In genomic region chr6:15662246-15663056, GRCh38 we compare ENCODE assay signal across 1 cellular context.
A peak's percentile ranks its signal among the peaks of the same experiment; 100 is the strongest.
TF ChIP-seq lines count a peak whose summit lies in the region.

Gene DTNBP1 (minus strand): TSS chr6:15663028. CDS start chr6:15662869, 159 bp downstream.

TF ChIP-seq in K562, 482 proteins besides CTCF, POLR2A, EP300 and RAD21 (continued from another document and continues in another):
- TF ChIP-seq ZBTB2 (IDR thresholded peaks at IDR 0.05), result no peak
- no peak for TF ChIP-seq POU5F1 (IDR thresholded peaks at IDR 0.05; ENCODE audit: borderline replicate concordance, low read depth, low read length, partially characterized antibody)
- TF ChIP-seq ATF2 (CRISPR knock-in tag; IDR thresholded peaks at IDR 0.05), result no peak
- peak; percentile 7; the same call in 1 of the 2 replicates for TF ChIP-seq CBX5 (IDR thresholded peaks at IDR 0.05; ENCODE audit: borderline replicate concordance, low read depth)
- no peak for TF ChIP-seq JUNB (CRISPR knock-in tag; conservative IDR thresholded peaks at IDR 0.05)
- no peak for TF ChIP-seq NUFIP1 (IDR thresholded peaks at IDR 0.05; ENCODE audit: partially characterized antibody)
- no peak for TF ChIP-seq PRPF4 (IDR thresholded peaks at IDR 0.05; ENCODE audit: insufficient read depth, low read depth, low read length, poor library complexity, severe bottlenecking)
- no peak for TF ChIP-seq OTX1 (CRISPR knock-in tag; IDR thresholded peaks at IDR 0.05)
- TF ChIP-seq GABPA (tag; conservative IDR thresholded peaks at IDR 0.05; ENCODE audit: low read depth), result peak; percentile 76
- no peak for TF ChIP-seq MYC (IDR thresholded peaks at IDR 0.05; ENCODE audit: low read depth, low read length)
- no peak; the same call in 1 of the 2 replicates for TF ChIP-seq MYC (CRISPR knock-in tag; IDR thresholded peaks at IDR 0.05; ENCODE audit: borderline replicate concordance, low read depth)
- TF ChIP-seq CGGBP1 (CRISPR knock-in tag; IDR thresholded peaks at IDR 0.05), result no peak
- no peak for TF ChIP-seq HMG20A (CRISPR knock-in tag; conservative IDR thresholded peaks at IDR 0.05)
- 0 out of 2 replicates have a peak, but pooled peaks have one; percentile 68 for TF ChIP-seq ZNF76 (CRISPR knock-in tag; IDR thresholded peaks at IDR 0.05; ENCODE audit: borderline replicate concordance)
- peak; percentile 75; the same call in 1 of the 2 replicates for TF ChIP-seq MTA3 (IDR thresholded peaks at IDR 0.05; ENCODE audit: borderline replicate concordance)
- no peak for TF ChIP-seq ZNF695 (CRISPR knock-in tag; IDR thresholded peaks at IDR 0.05)
- TF ChIP-seq CEBPB (tag; IDR thresholded peaks at IDR 0.05), result no peak
- no peak for TF ChIP-seq PTRF (tag; IDR thresholded peaks at IDR 0.05)
- TF ChIP-seq TFAP4 (CRISPR knock-in tag; IDR thresholded peaks at IDR 0.05; ENCODE audit: borderline replicate concordance), result peak; percentile 97
- peak; percentile 60; the same call in 1 of the 2 replicates for TF ChIP-seq ATF6 (CRISPR knock-in tag; IDR thresholded peaks at IDR 0.05)
- TF ChIP-seq SIX5 (IDR thresholded peaks at IDR 0.05; ENCODE audit: borderline replicate concordance in 1 of 2, insufficient read depth in 1 of 2, low read depth in 1 of 2, low read length in 2 of 2), result no peak
- no peak for TF ChIP-seq ZNF717 (CRISPR knock-in tag; IDR thresholded peaks at IDR 0.05)
- no peak for TF ChIP-seq CTCFL (IDR thresholded peaks at IDR 0.05; ENCODE audit: borderline replicate concordance, insufficient read depth, low read depth, low read length, poor library complexity, severe bottlenecking)
- TF ChIP-seq HLTF (IDR thresholded peaks at IDR 0.05), result 0 out of 2 replicates have a peak, but pooled peaks have one; percentile 27
- 0 out of 2 replicates have a peak, but pooled peaks have one; percentile 17 for TF ChIP-seq ARID1B (IDR thresholded peaks at IDR 0.05)
- TF ChIP-seq GABPB1 (CRISPR knock-in tag; IDR thresholded peaks at IDR 0.05), result peak; percentile 72; the same call in 1 of the 2 replicates
- no peak for TF ChIP-seq TAF9B (IDR thresholded peaks at IDR 0.05; ENCODE audit: partially characterized antibody)
- no peak for TF ChIP-seq HCFC1 (IDR thresholded peaks at IDR 0.05; ENCODE audit: low read depth, low read length)
- TF ChIP-seq RBM15 (IDR thresholded peaks at IDR 0.05; ENCODE audit: insufficient read depth, low read length), result no peak
- TF ChIP-seq KAT2B (IDR thresholded peaks at IDR 0.05; ENCODE audit: low read depth, low read length), result no peak
- peak; percentile 23 for TF ChIP-seq GATAD2A (IDR thresholded peaks at IDR 0.05)
- TF ChIP-seq TSC22D4 (tag; IDR thresholded peaks at IDR 0.05), result no peak
- no peak for TF ChIP-seq ZNF444 (CRISPR knock-in tag; IDR thresholded peaks at IDR 0.05)
- TF ChIP-seq RREB1 (CRISPR knock-in tag; IDR thresholded peaks at IDR 0.05), result 0 out of 2 replicates have a peak, but pooled peaks have one; percentile 13
- TF ChIP-seq ZC3H8 (IDR thresholded peaks at IDR 0.05), result no peak
- peak in 1 of 2 experiments; percentile 78; a peak in 2 of 4 replicates for TF ChIP-seq HDAC1 (IDR thresholded peaks at IDR 0.05)
- no peak for TF ChIP-seq ESRRA (IDR thresholded peaks at IDR 0.05; ENCODE audit: borderline replicate concordance, low read depth)
- peak; percentile 93 for TF ChIP-seq RB1 (IDR thresholded peaks at IDR 0.05; ENCODE audit: low read depth)
- TF ChIP-seq NCOA4 (IDR thresholded peaks at IDR 0.05; ENCODE audit: partially characterized antibody), result no peak
- no peak for TF ChIP-seq ILK (tag; IDR thresholded peaks at IDR 0.05; ENCODE audit: borderline replicate concordance, low read depth)
- 0 out of 2 replicates have a peak, but pooled peaks have one; percentile 23 for TF ChIP-seq ZNF282 (CRISPR knock-in tag; IDR thresholded peaks at IDR 0.05)
- TF ChIP-seq YY1 (IDR thresholded peaks at IDR 0.05; ENCODE audit: borderline replicate concordance in 1 of 3, control insufficient read depth in 1 of 3, extremely low read depth in 1 of 3, insufficient read depth in 3 of 3, insufficient read length in 1 of 3, insufficient replicate concordance in 2 of 3, low read depth in 1 of 3, low read length in 2 of 3), result peak in 1 of 3 experiments; percentile 56
- peak; percentile 23; the same call in 1 of the 2 replicates for TF ChIP-seq SAFB (IDR thresholded peaks at IDR 0.05; ENCODE audit: borderline replicate concordance, low read depth, low read length)
- TF ChIP-seq FOXK1 (CRISPR knock-in tag; IDR thresholded peaks at IDR 0.05; ENCODE audit: borderline replicate concordance), result peak; percentile 51; the same call in 1 of the 2 replicates
- TF ChIP-seq ZBTB33 (CRISPR knock-in tag; IDR thresholded peaks at IDR 0.05), result no peak
- peak; percentile 66 for TF ChIP-seq ZNF431 (CRISPR knock-in tag; IDR thresholded peaks at IDR 0.05)
- no peak for TF ChIP-seq STAT5A (IDR thresholded peaks at IDR 0.05; ENCODE audit: borderline replicate concordance, low read length)
- peak; percentile 63 for TF ChIP-seq ETV5 (CRISPR knock-in tag; IDR thresholded peaks at IDR 0.05; ENCODE audit: low read depth)
- no peak for TF ChIP-seq ZNF12 (CRISPR knock-in tag; IDR thresholded peaks at IDR 0.05)
- no peak for TF ChIP-seq ERF (CRISPR knock-in tag; IDR thresholded peaks at IDR 0.05)
